ENCODE assay signal across 9 cellular contexts in the genomic region with DNA sequence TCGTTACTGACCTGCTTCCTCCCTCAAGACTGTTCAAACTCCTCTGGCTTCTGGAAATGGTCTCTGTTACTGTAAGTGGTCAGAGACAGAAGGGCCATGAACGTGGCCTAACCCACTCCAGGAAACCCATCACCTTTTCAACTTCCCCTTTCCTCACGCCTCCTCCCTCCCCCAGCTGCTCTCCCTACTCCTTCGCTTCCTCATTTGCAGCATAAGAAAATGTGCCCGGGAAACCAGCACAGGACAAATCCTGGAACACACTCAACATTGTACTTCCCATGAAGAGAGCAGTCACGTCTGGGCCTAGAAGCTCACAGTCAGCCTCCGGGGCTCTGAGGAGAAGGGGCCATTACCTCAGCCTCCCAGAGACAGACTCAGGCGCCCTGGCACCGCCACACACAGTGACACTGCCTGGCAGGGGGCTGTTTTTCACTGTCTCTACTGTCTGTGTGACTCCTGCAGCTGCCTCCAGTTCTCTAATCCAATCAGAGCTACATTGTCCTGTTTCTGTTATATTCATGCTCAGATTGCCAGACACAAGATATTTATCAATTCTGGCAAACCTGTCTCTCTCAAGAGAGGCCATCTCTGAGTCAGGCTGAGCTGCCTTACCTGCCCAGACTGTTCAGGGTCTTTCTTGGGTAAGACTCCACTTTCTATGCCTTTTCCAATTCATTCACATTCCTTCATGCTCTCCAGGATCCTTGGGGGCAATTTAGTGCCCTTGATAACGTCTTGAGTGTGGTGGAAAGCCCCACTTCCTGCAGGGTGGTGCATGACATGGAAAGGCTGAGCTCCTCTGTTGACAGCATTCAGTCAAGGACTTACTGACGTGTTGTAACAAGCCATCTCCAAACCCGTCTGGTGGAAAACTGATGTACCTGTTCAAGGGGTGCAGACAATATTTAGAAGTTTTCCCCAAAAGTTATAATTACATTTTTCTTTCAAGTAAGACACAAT.
A peak's percentile ranks its signal among the peaks of the same experiment; 100 is the strongest.
DNase-seq lines count a peak whose midpoint lies in the region; ATAC-seq, FAIRE-seq and TF ChIP-seq lines count a peak whose summit lies in the region.
"Had no signal": no experiment of that assay in that cellular context is flagged by ENCODE, and none has a peak within 500 bp of the region (broad histone marks: within the 10 kb centered on the region; RNA-seq: fewer than 3 reads in every experiment).

No MANE protein-coding gene starts in this region.

- DNase-seq in body of pancreas (peak in 3 of 4 donors; percentile 13 to 69 (median 15)), mesendoderm (peak; percentile 47), kidney (no peak), MM.1S (no peak), HPDE6-E6E7 (ENCODE audit: extremely low spot score) (no peak)

- H4K20me1 ChIP-seq in BLaER1 (no peaks in the 10 kb centered on the region), MM.1S (ENCODE audit: insufficient read depth, low read length) (no peaks in the 10 kb centered on the region)

- no peak for TF ChIP-seq CTCF in body of pancreas (IDR thresholded peaks at IDR 0.05)
- TF ChIP-seq CTCF in kidney (IDR thresholded peaks at IDR 0.05; ENCODE audit: borderline replicate concordance, extremely low read depth, insufficient read depth): no peak
- TF ChIP-seq CTCF in MM.1S (IDR thresholded peaks at IDR 0.05; ENCODE audit: low read length): no peak

- H3K9me2 ChIP-seq in MM.1S (replicated peaks; ENCODE audit: insufficient read depth, low read length): no peaks in the 10 kb centered on the region

- no peak overlapping the region for H3K18ac ChIP-seq in mesendoderm (ENCODE audit: low read length)

- peaks cover 9% of the 10 kb centered on the region for H3K4me1 ChIP-seq in BLaER1
- H3K4me1 ChIP-seq in body of pancreas: no peaks in the 10 kb centered on the region
- H3K4me1 ChIP-seq in mesendoderm (ENCODE audit: control insufficient read depth, low read depth, low read length): peaks cover 16% of the 10 kb centered on the region
- no peaks in the 10 kb centered on the region for H3K4me1 ChIP-seq in kidney (ENCODE audit: control insufficient read depth in 1 of 2, insufficient read depth in 1 of 2, low read depth in 1 of 2, low read length in 2 of 2)
- H3K4me1 ChIP-seq in MM.1S (ENCODE audit: low read length): peaks cover 5% of the 10 kb centered on the region; the same call in 1 of the 2 replicates

- ATAC-seq in HG03095 (IDR thresholded peaks at IDR 0.05; ENCODE audit: unreplicated experiment): peak; percentile 58
- no peak for ATAC-seq in body of pancreas
- no peak for ATAC-seq in HG03135 (IDR thresholded peaks at IDR 0.05; ENCODE audit: unreplicated experiment)

- H3K36me3 ChIP-seq in BLaER1: no peaks in the 10 kb centered on the region
- no peaks in the 10 kb centered on the region for H3K36me3 ChIP-seq in body of pancreas (replicated peaks in 1 of 2; ENCODE audit: insufficient read depth in 1 of 2, low read depth in 2 of 2)
- no peaks in the 10 kb centered on the region for H3K36me3 ChIP-seq in mesendoderm (ENCODE audit: control insufficient read depth, insufficient read depth, low read length)
- no peaks in the 10 kb centered on the region for H3K36me3 ChIP-seq in kidney (ENCODE audit: control insufficient read depth in 1 of 2, insufficient read depth in 2 of 2, low read length in 2 of 2)
- H3K36me3 ChIP-seq in MM.1S (replicated peaks; ENCODE audit: insufficient read depth, low read length): no peaks in the 10 kb centered on the region

- no peaks in the 10 kb centered on the region for H3K27me3 ChIP-seq in BLaER1
- no peaks in the 10 kb centered on the region for H3K27me3 ChIP-seq in body of pancreas
- H3K27me3 ChIP-seq in mesendoderm (ENCODE audit: insufficient read depth, low read length, poor library complexity): no peaks in the 10 kb centered on the region
- no peaks in the 10 kb centered on the region for H3K27me3 ChIP-seq in MM.1S (replicated peaks; ENCODE audit: insufficient read depth, low read length)

- H3K4me3 ChIP-seq in BLaER1: no peak overlapping the region
- no peak overlapping the region for H3K4me3 ChIP-seq in body of pancreas
- H3K4me3 ChIP-seq in mesendoderm (ENCODE audit: low read length): no peak overlapping the region
- H3K4me3 ChIP-seq in kidney (ENCODE audit: low read length in 2 of 2): no peak overlapping the region
- H3K4me3 ChIP-seq in MM.1S (ENCODE audit: low read length): no peak overlapping the region

- peak overlapping the region; percentile 58 for H3K56ac ChIP-seq in mesendoderm (ENCODE audit: low read length)

- H2BK120ac ChIP-seq in mesendoderm (ENCODE audit: low read depth, low read length): no peak overlapping the region

- no peak overlapping the region for H2BK15ac ChIP-seq in mesendoderm (replicated peaks; ENCODE audit: low read depth)

- peak overlapping the region; percentile 13 for H4K5ac ChIP-seq in mesendoderm (ENCODE audit: low read length)

- H3K9ac ChIP-seq in BLaER1 (no peak overlapping the region), mesendoderm (ENCODE audit: low read length) (peak overlapping the region; percentile 9), kidney (ENCODE audit: low read length in 2 of 2) (no peak overlapping the region), MM.1S (ENCODE audit: low read length) (no peak overlapping the region)

- peak overlapping the region; percentile 6; the same call in 1 of the 2 replicates for H3K4me2 ChIP-seq in BLaER1
- no peak overlapping the region for H3K4me2 ChIP-seq in mesendoderm (ENCODE audit: low read length)
- H3K4me2 ChIP-seq in MM.1S (ENCODE audit: low read depth, low read length): no peak overlapping the region

- peak in 1 of 3 donors; percentile 33 for TF ChIP-seq POLR2A in body of pancreas (IDR thresholded peaks at IDR 0.05)

- no peaks in the 10 kb centered on the region for H3K9me3 ChIP-seq in BLaER1
- no peaks in the 10 kb centered on the region for H3K9me3 ChIP-seq in body of pancreas
- no peaks in the 10 kb centered on the region for H3K9me3 ChIP-seq in kidney (ENCODE audit: control insufficient read depth in 1 of 2, low read length in 2 of 2)
- H3K9me3 ChIP-seq in MM.1S (replicated peaks; ENCODE audit: insufficient read depth, low read length): no peaks in the 10 kb centered on the region

- H3K79me2 ChIP-seq in mesendoderm (ENCODE audit: control insufficient read depth, insufficient read depth, low read length): no peaks in the 10 kb centered on the region
- H3K79me2 ChIP-seq in MM.1S (ENCODE audit: low read length): no peaks in the 10 kb centered on the region

- no peaks in the 10 kb centered on the region for H3K79me1 ChIP-seq in mesendoderm (ENCODE audit: low read length)

- no peaks in the 10 kb centered on the region for H3F3A ChIP-seq in MM.1S (ENCODE audit: insufficient read depth, low read length)

- H2BK5ac ChIP-seq in mesendoderm (ENCODE audit: low read length): peak overlapping the region; percentile 61

- 54 to 66% methylated on average over 9 to 12 of the region's 12 CpGs for WGBS in body of pancreas, 2 donors
- no CpG with 5 or more reads among the region's 12 CpGs for WGBS in mesendoderm (ENCODE audit: extremely low coverage, insufficient coverage, low lambda C conversion rate)

- H2AK5ac ChIP-seq in mesendoderm (ENCODE audit: low read length): no peak overlapping the region

- no peak for FAIRE-seq in kidney (lab: Jason Lieb, UNC)

- H4K8ac ChIP-seq in mesendoderm (ENCODE audit: low read depth, low read length): no peak overlapping the region

- intact Hi-C loops in body of pancreas (cut with DNase I) (no loop called here), kidney (cut with DNase I) (no loop called here)

- no peak overlapping the region for H3K27ac ChIP-seq in BLaER1
- H3K27ac ChIP-seq in body of pancreas: peak overlapping the region in 1 of 4 donors; percentile 57
- H3K27ac ChIP-seq in mesendoderm (ENCODE audit: low read depth, low read length): no peak overlapping the region
- H3K27ac ChIP-seq in kidney (ENCODE audit: low read depth in 2 of 2, low read length in 2 of 2): peak overlapping the region in 1 of 2 donors; percentile 5
- no peak overlapping the region for H3K27ac ChIP-seq in MM.1S (ENCODE audit: low read length)
- H3K27ac ChIP-seq: VCaP had no signal

- no peak overlapping the region for H3K4ac ChIP-seq in mesendoderm (ENCODE audit: low read depth, low read length)

- H2AFZ ChIP-seq in MM.1S (ENCODE audit: low read length): no peak overlapping the region

- no peak overlapping the region for H3K23ac ChIP-seq in mesendoderm (ENCODE audit: low read length)

Comparison
In these comparisons a context has a peak if more than half of its experiments do, and no peak if none do; other contexts are left out.
1. DNase-seq: peak in body of pancreas (3 of 4) and mesendoderm (single experiment); none in kidney (single experiment), MM.1S (single experiment) and HPDE6-E6E7 (single experiment).